8 cellular contexts compared by ENCODE assay signal in genomic region chr9:98117984-98118639, GRCh38. TPM values are rescaled to one million over a fixed set of nuclear protein-coding genes. Genes with fewer than 3 reads are reported as not detected.
DNase-seq lines count a peak whose midpoint lies in the region; ATAC-seq and TF ChIP-seq lines count a peak whose summit lies in the region.

No MANE protein-coding gene starts in this region.

- peaks cover 78% of the 10 kb centered on the region for H3K4me1 ChIP-seq in CD4-positive, CD25-positive, alpha-beta regulatory T cell (ENCODE audit: control insufficient read depth, insufficient read depth, low read length, poor library complexity, severe bottlenecking)
- peaks cover 0 to 3% of the 10 kb centered on the region in 2 donors for H3K4me1 ChIP-seq in ascending aorta

- peaks cover 5% of the 10 kb centered on the region for H3K27me3 Mint-ChIP-seq in CD4-positive, CD25-positive, alpha-beta regulatory T cell
- peaks cover 0 to 7% (median 5%) of the 10 kb centered on the region in 3 donors for H3K27me3 Mint-ChIP-seq in immature natural killer cell (ENCODE audit: low read depth in 3 of 3)

- H3K9me3 Mint-ChIP-seq in CD4-positive, CD25-positive, alpha-beta regulatory T cell, result peaks cover 0 to 2% (median 0%) of the 10 kb centered on the region in 7 donors
- no peaks in the 10 kb centered on the region for H3K9me3 Mint-ChIP-seq in immature natural killer cell

- H3K27ac ChIP-seq in CD4-positive, CD25-positive, alpha-beta regulatory T cell (ENCODE audit: insufficient read depth, low read length, poor library complexity, severe bottlenecking), result peak overlapping the region; percentile 91
- peak overlapping the region in 1 of 2 donors; percentile 41 for H3K27ac ChIP-seq in ascending aorta

- peaks cover 13% of the 10 kb centered on the region for H3K36me3 Mint-ChIP-seq in CD4-positive, CD25-positive, alpha-beta regulatory T cell
- peaks cover 0 to 8% (median 4%) of the 10 kb centered on the region in 3 donors for H3K36me3 Mint-ChIP-seq in immature natural killer cell

- H3K4me3 ChIP-seq in CD4-positive, CD25-positive, alpha-beta regulatory T cell (ENCODE audit: low read depth, low read length), result peak overlapping the region; percentile 83
- peak overlapping the region; percentile 68 to 84 for H3K4me3 ChIP-seq in ascending aorta

- ATAC-seq in CD4-positive, CD25-positive, alpha-beta regulatory T cell (ENCODE audit: low read depth in 2 of 2), result peak; percentile 78 to 85
- peak; percentile 37 for ATAC-seq in GM19351 (IDR thresholded peaks at IDR 0.05; ENCODE audit: unreplicated experiment)
- peak; percentile 11 for ATAC-seq in HG03469 (IDR thresholded peaks at IDR 0.05; ENCODE audit: unreplicated experiment)
- peak; percentile 42 for ATAC-seq in SK-N-SH treated with all-trans-retinoic acid at 6 μM for 48 hours
- no peak for ATAC-seq in GM18520 (IDR thresholded peaks at IDR 0.05; ENCODE audit: unreplicated experiment)

- no peak for TF ChIP-seq CTCF in ascending aorta (IDR thresholded peaks at IDR 0.05)

- peak overlapping the region; percentile 97 to 99 (median 98) for H3K27ac Mint-ChIP-seq in CD4-positive, CD25-positive, alpha-beta regulatory T cell
- peak overlapping the region; percentile 95 to 99 (median 97) for H3K27ac Mint-ChIP-seq in immature natural killer cell

- H3K4me3 Mint-ChIP-seq in CD4-positive, CD25-positive, alpha-beta regulatory T cell, result peak overlapping the region; percentile 93 to 99 (median 96)
- H3K4me3 Mint-ChIP-seq in immature natural killer cell, result peak overlapping the region; percentile 88 to 96 (median 92)

- H3K9me3 ChIP-seq in CD4-positive, CD25-positive, alpha-beta regulatory T cell (ENCODE audit: control insufficient read depth in 2 of 2, low read length in 2 of 2), result no peaks in the 10 kb centered on the region
- H3K9me3 ChIP-seq in ascending aorta, result no peaks in the 10 kb centered on the region

- no peaks in the 10 kb centered on the region for H3K27me3 ChIP-seq in CD4-positive, CD25-positive, alpha-beta regulatory T cell (ENCODE audit: control insufficient read depth, insufficient read depth, low read length)
- H3K27me3 ChIP-seq in ascending aorta, result no peaks in the 10 kb centered on the region

- intact Hi-C loops in ascending aorta (cut with DNase I), result no loop called here

- peaks cover 6% of the 10 kb centered on the region for H3K36me3 ChIP-seq in CD4-positive, CD25-positive, alpha-beta regulatory T cell (ENCODE audit: control insufficient read depth, insufficient read depth, low read length)
- no peaks in the 10 kb centered on the region for H3K36me3 ChIP-seq in ascending aorta

- DNase-seq in CD4-positive, CD25-positive, alpha-beta regulatory T cell, result peak; percentile 27 to 85 (median 65)
- DNase-seq in ascending aorta (ENCODE audit: low spot score in 2 of 2) (no peak), immature natural killer cell (peak; percentile 38 to 57 (median 47))
- DNase-seq in stimulated activated CD4-positive, alpha-beta T cell treated with anti-CD3 and anti-CD28 coated beads, Interleukin-4, amount 100 ng/mL, for 1 hour, result peak; percentile 27

- H3K4me1 Mint-ChIP-seq in CD4-positive, CD25-positive, alpha-beta regulatory T cell, result peaks cover 19 to 89% (median 58%) of the 10 kb centered on the region in 4 donors
- H3K4me1 Mint-ChIP-seq in immature natural killer cell, result peaks cover 41 to 47% of the 10 kb centered on the region in 2 donors

TF ChIP-seq in SK-N-SH treated with all-trans-retinoic acid at 6 μM for 48 hours, 23 proteins besides CTCF, POLR2A, EP300 and RAD21:
- TF ChIP-seq ZFP3 (CRISPR knock-in tag; IDR thresholded peaks at IDR 0.05) (no peak), PATZ1 (CRISPR knock-in tag; IDR thresholded peaks at IDR 0.05; ENCODE audit: borderline replicate concordance) (no peak), CSRNP3 (CRISPR knock-in tag; IDR thresholded peaks at IDR 0.05) (no peak), BACH2 (CRISPR knock-in tag; IDR thresholded peaks at IDR 0.05; ENCODE audit: borderline replicate concordance) (no peak), TOX (CRISPR knock-in tag; IDR thresholded peaks at IDR 0.05; ENCODE audit: borderline replicate concordance) (no peak), ZFP30 (CRISPR knock-in tag; IDR thresholded peaks at IDR 0.05) (no peak), RARB (CRISPR knock-in tag; IDR thresholded peaks at IDR 0.05) (no peak), POU6F1 (CRISPR knock-in tag; IDR thresholded peaks at IDR 0.05; ENCODE audit: borderline replicate concordance, low read depth) (no peak), ZC3H10 (CRISPR knock-in tag; IDR thresholded peaks at IDR 0.05) (no peak), ISL1 (CRISPR knock-in tag; IDR thresholded peaks at IDR 0.05) (no peak)
TF ChIP-seq in SK-N-SH treated with all-trans-retinoic acid at 6 μM for 48 hours: peak in this region for 0.

RNA-seq across cellular contexts. Expression of gene TRIM14, which starts 0.9 kb away (rescaled TPM):
- total RNA-seq in CD4-positive, CD25-positive, alpha-beta regulatory T cell, result 120 TPM
- 10 to 100 TPM; 65.2 to 94.0 (median 73.7) TPM for polyA plus RNA-seq in CD4-positive, CD25-positive, alpha-beta regulatory T cell
- total RNA-seq in ascending aorta, result 16.1 TPM
- 10 to 100 TPM; 34.8 to 95.0 (median 35.9) TPM for polyA plus RNA-seq in immature natural killer cell

Comparison
In these comparisons a context has a peak if more than half of its experiments do, and no peak if none do; other contexts are left out.
1. DNase-seq: peak in CD4-positive, CD25-positive, alpha-beta regulatory T cell (3 of 3), immature natural killer cell (3 of 3) and stimulated activated CD4-positive, alpha-beta T cell treated with anti-CD3 and anti-CD28 coated beads, Interleukin-4, amount 100 ng/mL, for 1 hour (single experiment); none in ascending aorta (0 of 2).